Comparison of ENCODE assay signal across 10 cellular contexts in genomic region chr4:153448003-153448731, GRCh38. TPM values are rescaled to one million over a fixed set of nuclear protein-coding genes. Genes with fewer than 3 reads are reported as not detected.
DNase-seq lines count a peak whose midpoint lies in the region; ATAC-seq and TF ChIP-seq lines count a peak whose summit lies in the region.
"Had no signal": no experiment of that assay in that cellular context is flagged by ENCODE, and none has a peak within 500 bp of the region (broad histone marks: within the 10 kb centered on the region; RNA-seq: fewer than 3 reads in every experiment).

No MANE protein-coding gene starts in this region.

- POLR2A ChIA-PET in PC-3 (lab: Charles Lee; ENCODE audit: unreplicated experiment): interaction anchor here (0.6 kb wide), 1 partner anchor 9 kb away, joined by 4 read pairs; no protein-coding TSS in a partner anchor

- no peak for TF ChIP-seq CTCF in PC-3 (conservative IDR thresholded peaks at IDR 0.05; ENCODE audit: low read depth, low read length)
- TF ChIP-seq CTCF in fibroblast of mammary gland (conservative IDR thresholded peaks at IDR 0.05; ENCODE audit: control insufficient read depth, insufficient read depth, low read depth, low read length): no peak
- no peak for TF ChIP-seq CTCF in thoracic aorta (IDR thresholded peaks at IDR 0.05)

- H3K27me3 ChIP-seq in PC-3 (ENCODE audit: low read length) (no peaks in the 10 kb centered on the region), thoracic aorta (replicated peaks; ENCODE audit: insufficient read depth) (no peaks in the 10 kb centered on the region), H7 (ENCODE audit: control insufficient read depth, insufficient read depth, low read length) (no peaks in the 10 kb centered on the region; the same call in 1 of the 2 replicates)
- H3K27me3 ChIP-seq: upper lobe of right lung had no signal

- intact Hi-C loops in PC-3 (cut with micrococcal nuclease): no loop called here

- H4K20me1 ChIP-seq in PC-3 (ENCODE audit: low read length): no peaks in the 10 kb centered on the region

- 0 out of 2 replicates have a peak overlapping the region, but pooled peaks have one; percentile 4 for H2AFZ ChIP-seq in PC-3 (ENCODE audit: low read length)

- H3K9me2 ChIP-seq in PC-3 (replicated peaks; ENCODE audit: low read length): no peaks in the 10 kb centered on the region

- H3K36me3 ChIP-seq in PC-3 (ENCODE audit: low read depth, low read length) (no peaks in the 10 kb centered on the region), thoracic aorta (no peaks in the 10 kb centered on the region), H7 (replicated peaks; ENCODE audit: control insufficient read depth, insufficient read depth, low read length) (no peaks in the 10 kb centered on the region)
- H3K36me3 ChIP-seq: upper lobe of right lung had no signal

- peaks cover 7% of the 10 kb centered on the region for H3K4me1 ChIP-seq in PC-3 (ENCODE audit: insufficient read depth, low read length)
- peaks cover 0 to 22% of the 10 kb centered on the region in 2 donors for H3K4me1 ChIP-seq in thoracic aorta (ENCODE audit: control insufficient read depth in 1 of 2, low read depth in 2 of 2)

- no TSS peak for BruUV-seq in PC-3 (replicated peaks; lab: Mats Ljungman, UMichigan)

- DNase-seq in NCI-H510A treated with DMSO at 0.1 percent for 48 hours (lab: John Stamatoyannopoulos, UW) (peak; percentile 16), NCI-H510A (lab: John Stamatoyannopoulos, UW) (no peak), PC-3 (no peak), fibroblast of mammary gland (ENCODE audit: low read depth) (peak; percentile 28), thoracic aorta (ENCODE audit: low spot score) (no peak), KBM-7 (no peak), SKM-1 treated with dmso at 0.1 percent for 144 hours (lab: John Stamatoyannopoulos, UW; ENCODE audit: unreplicated experiment) (no peak), H7 (no peak)
- DNase-seq: NCI-H774, upper lobe of right lung had no signal

- no peaks in the 10 kb centered on the region for H3K9me3 ChIP-seq in PC-3 (ENCODE audit: low read length)
- H3K9me3 ChIP-seq in thoracic aorta: no peaks in the 10 kb centered on the region
- H3K9me3 ChIP-seq: upper lobe of right lung had no signal

- no peak overlapping the region for H3K4me3 ChIP-seq in PC-3 (ENCODE audit: low read length)
- no peak overlapping the region for H3K4me3 ChIP-seq in fibroblast of mammary gland (ENCODE audit: control insufficient read depth, low read depth, low read length)
- peak overlapping the region; percentile 26 for H3K4me3 ChIP-seq in thoracic aorta
- H3K4me3 ChIP-seq in H7 (ENCODE audit: insufficient read depth, low read depth, low read length): no peak overlapping the region
- H3K4me3 ChIP-seq: upper lobe of right lung had no signal

- CTCF ChIA-PET in PC-3 (lab: Charles Lee): no interaction called here

- no peaks in the 10 kb centered on the region for H3K79me2 ChIP-seq in PC-3 (ENCODE audit: low read length)

- no peak for ATAC-seq in PC-3
- ATAC-seq in thoracic aorta (ENCODE audit: insufficient number of reproducible peaks, low FRiP score, low read depth): no peak
- ATAC-seq: upper lobe of right lung had no signal

- no peak overlapping the region for H3K4me2 ChIP-seq in PC-3 (ENCODE audit: low read length)

- H3K9ac ChIP-seq in PC-3 (ENCODE audit: low read length): no peak overlapping the region

- in situ Hi-C loops in KBM-7 (cut with MboI; ENCODE audit: low pct_unique_long_range_greater_than_20kb, low sequenced_read_pairs): no loop called here

- no peak overlapping the region for H3K27ac ChIP-seq in PC-3 (ENCODE audit: low read length)
- H3K27ac ChIP-seq in thoracic aorta: peak overlapping the region; percentile 19 to 35
- H3K27ac ChIP-seq: upper lobe of right lung had no signal

- H3F3A ChIP-seq in PC-3 (ENCODE audit: low read length, unreplicated experiment): no peaks in the 10 kb centered on the region

RNA-seq across cellular contexts. Expression of gene TMEM131L, which starts 18.0 kb away (rescaled TPM):
- total RNA-seq in PC-3 (2014; rRNA removed): 7.7 and 10.3 TPM in 2 replicates
- total RNA-seq in thoracic aorta: 10 to 100 TPM; 22.2 to 25.6 TPM
- total RNA-seq in H7 (2014; rRNA removed; shearing (Covaris generic)): 19.6 and 25.5 TPM in 2 replicates

Comparison
In these comparisons a context has a peak if more than half of its experiments do, and no peak if none do; other contexts are left out.
1. DNase-seq: peak in NCI-H510A treated with DMSO at 0.1 percent for 48 hours (single experiment) and fibroblast of mammary gland (single experiment); none in NCI-H510A (single experiment), PC-3 (single experiment), thoracic aorta (single experiment), KBM-7 (single experiment), SKM-1 treated with dmso at 0.1 percent for 144 hours (single experiment) and H7 (single experiment).